Comparison of ENCODE assay signal across 24 cellular contexts in genomic region chr5:111945535-111945934, GRCh38.
"Had no signal": no experiment of that assay in that cellular context is flagged by ENCODE, and none has a peak within 500 bp of the region (broad histone marks: within the 10 kb centered on the region; RNA-seq: fewer than 3 reads in every experiment).

No MANE protein-coding gene starts in this region.

- H3K4me1 ChIP-seq: gastrocnemius medialis had no signal

- H3K27ac Mint-ChIP-seq: activated naive CD8-positive, alpha-beta T cell treated with anti-CD3 and anti-CD28 coated beads, Interleukin-2, amount 10 ng/mL, durations not matched to agents 7 days and 5 days; activated T-helper 17 cell treated with anti-CD3 and anti-CD28 coated beads, Interleukin-2, amount 50 U/mL, for 72 hours; endodermal cell; nephron progenitor cell; T-helper 17 cell had no signal

- ATAC-seq: activated T-helper 17 cell treated with anti-CD3 and anti-CD28 coated beads, Interleukin-2, amount 50 U/mL, for 72 hours; gastrocnemius medialis; left lobe of liver; T-helper 17 cell had no signal

- H3K27ac ChIP-seq: cardiac muscle cell, dorsolateral prefrontal cortex, epithelial cell of prostate, gastrocnemius medialis, tibial artery had no signal

- H3K9me3 Mint-ChIP-seq: activated naive CD8-positive, alpha-beta T cell treated with anti-CD3 and anti-CD28 coated beads, Interleukin-2, amount 10 ng/mL, durations not matched to agents 7 days and 5 days; activated T-helper 17 cell treated with anti-CD3 and anti-CD28 coated beads, Interleukin-2, amount 50 U/mL, for 72 hours; endodermal cell; nephron progenitor cell had no signal

- H3K4me1 Mint-ChIP-seq: activated naive CD8-positive, alpha-beta T cell treated with anti-CD3 and anti-CD28 coated beads, Interleukin-2, amount 10 ng/mL, durations not matched to agents 7 days and 5 days; activated T-helper 17 cell treated with anti-CD3 and anti-CD28 coated beads, Interleukin-2, amount 50 U/mL, for 72 hours; endodermal cell; nephron progenitor cell; T-helper 17 cell had no signal

- H3K4me3 ChIP-seq: cardiac muscle cell, dorsolateral prefrontal cortex, gastrocnemius medialis, lung, tibial artery had no signal

- DNase-seq: activated CD4-positive, alpha-beta T cell treated with anti-CD3 and anti-CD28 coated beads, Interleukin-2, amount 50 U/mL, for 48 hours; activated naive CD4-positive, alpha-beta T cell; activated naive CD8-positive, alpha-beta T cell treated with anti-CD3 and anti-CD28 coated beads, Interleukin-2, amount 10 ng/mL, durations not matched to agents 7 days and 5 days; activated T-cell treated with anti-CD3 and anti-CD28 coated beads for 4 hours; anterior cingulate cortex; dorsolateral prefrontal cortex; endodermal cell; gastrocnemius medialis; head of caudate nucleus; kidney; nephron progenitor cell; nucleus accumbens; retina; stimulated activated CD4-positive, alpha-beta T cell treated with anti-CD3 and anti-CD28 coated beads, Interleukin-12 subunit alpha, Interleukin-12 subunit beta, amount 100 ng/mL, for 4 hours; stimulated activated CD4-positive, alpha-beta T cell treated with anti-CD3 and anti-CD28 coated beads, Interleukin-1b, Interleukin-23, amount 100 ng/mL, for 48 hours; stimulated activated CD8-positive, alpha-beta memory T cell treated with anti-CD3 and anti-CD28 coated beads, Interleukin-4, amount 100 ng/mL, for 48 hours; stimulated activated naive CD4-positive, alpha-beta T cell; T-helper 17 cell; tibial artery had no signal

- H3K27me3 ChIP-seq: cardiac muscle cell, gastrocnemius medialis, tibial artery had no signal

- H3K9me3 ChIP-seq: gastrocnemius medialis, tibial artery had no signal

- H3K4me3 Mint-ChIP-seq: activated naive CD8-positive, alpha-beta T cell treated with anti-CD3 and anti-CD28 coated beads, Interleukin-2, amount 10 ng/mL, durations not matched to agents 7 days and 5 days; activated T-helper 17 cell treated with anti-CD3 and anti-CD28 coated beads, Interleukin-2, amount 50 U/mL, for 72 hours; endodermal cell; nephron progenitor cell; T-helper 17 cell had no signal

- H3K36me3 ChIP-seq: cardiac muscle cell, gastrocnemius medialis, tibial artery had no signal

- FAIRE-seq: kidney had no signal

- H3K36me3 Mint-ChIP-seq: activated naive CD8-positive, alpha-beta T cell treated with anti-CD3 and anti-CD28 coated beads, Interleukin-2, amount 10 ng/mL, durations not matched to agents 7 days and 5 days had no signal
